Comparison of ENCODE assay signal across 9 cellular contexts in the genomic region with DNA sequence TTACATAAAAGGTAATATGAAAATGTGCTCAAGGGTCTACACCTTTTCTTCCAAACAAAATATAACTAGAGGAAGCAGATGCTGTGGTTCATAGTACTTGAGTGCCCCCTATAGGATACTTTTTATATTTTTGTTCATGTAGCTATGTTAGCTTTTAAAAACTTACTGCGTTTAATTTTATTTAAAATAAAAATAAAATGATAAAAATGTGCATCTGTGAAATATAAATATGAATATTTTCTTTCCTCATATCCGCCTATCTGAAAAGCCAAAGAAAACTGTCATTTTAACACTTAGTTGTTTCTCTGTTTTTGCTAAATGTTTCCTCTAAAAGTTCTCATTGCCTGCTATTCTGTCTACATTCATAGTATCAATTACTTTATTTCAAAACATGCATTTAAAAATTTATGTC. TPM values are rescaled to one million over a fixed set of nuclear protein-coding genes. Genes with fewer than 3 reads are reported as not detected.
A peak's percentile ranks its signal among the peaks of the same experiment; 100 is the strongest.
DNase-seq lines count a peak whose midpoint lies in the region; ATAC-seq and TF ChIP-seq lines count a peak whose summit lies in the region.
"Had no signal": no experiment of that assay in that cellular context is flagged by ENCODE, and none has a peak within 500 bp of the region (broad histone marks: within the 10 kb centered on the region; RNA-seq: fewer than 3 reads in every experiment).

No MANE protein-coding gene starts in this region.

- no peaks in the 10 kb centered on the region for H3K79me1 ChIP-seq in IMR-90 (ENCODE audit: low read depth in 1 of 2, low read length in 2 of 2)

- no peak overlapping the region for H4K5ac ChIP-seq in IMR-90 (ENCODE audit: low read depth, low read length)

- no peak overlapping the region for H2AK5ac ChIP-seq in IMR-90 (ENCODE audit: low read depth, low read length)

- DNase-seq in IMR-90 (peak; percentile 9), SKM-1 (lab: John Stamatoyannopoulos, UW; ENCODE audit: unreplicated experiment) (peak; percentile 26), glomerular endothelial cell (ENCODE audit: extremely low read depth, low read depth, low spot score) (peak; percentile 9), activated gamma-delta T cell treated with Interleukin-2 at 50 U/mL for 16 hours (no peak), islet precursor cell (no peak), activated T-cell treated with anti-CD3 and anti-CD28 coated beads for 4 hours (no peak)

- dilution Hi-C loops in IMR-90 (cut with HindIII; ENCODE audit: low sequenced_read_pairs, unreplicated experiment) = no loop called here

- H3K36me3 ChIP-seq in IMR-90 (ENCODE audit: control insufficient read depth, insufficient read depth, low read length) = no peaks in the 10 kb centered on the region

- ATAC-seq in IMR-90 (ENCODE audit: low read depth) (peak; percentile 44; the same call in 1 of the 2 replicates), HG02759 (IDR thresholded peaks at IDR 0.05; ENCODE audit: unreplicated experiment) (no peak)

- TF ChIP-seq CTCF in GM12873 (IDR thresholded peaks at IDR 0.05; ENCODE audit: insufficient read depth, low read depth, low read length, missing control alignments) (peak; percentile 49), IMR-90 (conservative IDR thresholded peaks at IDR 0.05; ENCODE audit: low read depth, low read length) (peak; percentile 62)

- H4K20me1 ChIP-seq in IMR-90 (ENCODE audit: insufficient read depth, low read length) = no peaks in the 10 kb centered on the region

- no peaks in the 10 kb centered on the region for H3K27me3 ChIP-seq in IMR-90 (ENCODE audit: control insufficient read depth, insufficient read depth, low read length)

- BruUV-seq in IMR-90 (replicated peaks; lab: Mats Ljungman, UMichigan) = no TSS peak

- H4K8ac ChIP-seq in IMR-90 (ENCODE audit: low read depth in 2 of 2, low read length in 2 of 2) = no peak overlapping the region

- no peak overlapping the region for H2BK15ac ChIP-seq in IMR-90 (ENCODE audit: low read depth, low read length)

- no peak overlapping the region for H3K18ac ChIP-seq in IMR-90 (ENCODE audit: low read depth, low read length)

- CTCF ChIA-PET in IMR-90 (lab: Yijun Ruan, JAX) = interaction anchor here (0.9 to 1.4 kb wide), 3 partner anchors 10 to 586 kb away, joined by 3 to 5 read pairs (median 4); a partner anchor contains a TSS

- H3K27ac ChIP-seq in IMR-90 (ENCODE audit: insufficient read depth, low read length) = no peak overlapping the region

- H2BK120ac ChIP-seq in IMR-90 (ENCODE audit: low read depth, low read length) = no peak overlapping the region

- H3K4me3 ChIP-seq in IMR-90 (ENCODE audit: insufficient read depth, low read depth, low read length) = no peak overlapping the region

- H3K4me2 ChIP-seq in IMR-90 (ENCODE audit: low read depth, low read length) = no peak overlapping the region

- H3K9ac ChIP-seq in IMR-90 (ENCODE audit: low read depth, low read length) = no peak overlapping the region

- in situ Hi-C loops in IMR-90 (cut with MboI; ENCODE audit: low sequenced_read_pairs) = no loop called here

- no peaks in the 10 kb centered on the region for H3K9me1 ChIP-seq in IMR-90 (ENCODE audit: insufficient read depth, low read length)

- H2AFZ ChIP-seq in IMR-90 (replicated peaks; ENCODE audit: low read length, poor library complexity) = no peak overlapping the region

- no peak for TF ChIP-seq POLR2A in IMR-90 (IDR thresholded peaks at IDR 0.05; ENCODE audit: low read depth, low read length)

- no peak overlapping the region for H3K4ac ChIP-seq in IMR-90 (ENCODE audit: low read depth, low read length)

- no peak overlapping the region for H4K91ac ChIP-seq in IMR-90 (ENCODE audit: insufficient read depth, low read depth, low read length)

- intact Hi-C loops in IMR-90 (cut with micrococcal nuclease) = no loop called here

- H2BK20ac ChIP-seq in IMR-90 (ENCODE audit: low read depth, low read length) = no peak overlapping the region

- POLR2A ChIA-PET in IMR-90 (lab: Charles Lee; ENCODE audit: unreplicated experiment) = interaction anchor here (0.6 kb wide), 1 partner anchor 15 kb away, joined by 6 read pairs; no protein-coding TSS in a partner anchor

- no peaks in the 10 kb centered on the region for H3K9me3 ChIP-seq in IMR-90 (ENCODE audit: control insufficient read depth, insufficient read depth, low read length)

- H3K4me1 ChIP-seq in IMR-90 (ENCODE audit: control insufficient read depth, insufficient read depth, low read length) = no peaks in the 10 kb centered on the region

- TF ChIP-seq RAD21 in IMR-90 (IDR thresholded peaks at IDR 0.05; ENCODE audit: low read length) = peak; percentile 69

- H2BK5ac ChIP-seq in IMR-90 (ENCODE audit: low read depth, low read length, poor library complexity, severe bottlenecking) = no peak overlapping the region

- H2AK9ac ChIP-seq in IMR-90 (replicated peaks; ENCODE audit: low read depth, low read length, poor library complexity) = no peak overlapping the region

- no peak overlapping the region for H3K14ac ChIP-seq in IMR-90 (replicated peaks; ENCODE audit: low read depth, low read length)

- WGBS in IMR-90 (ENCODE audit: extremely low coverage in 2 of 2, insufficient read length in 1 of 2), 2 experiments = no CpG with 5 or more reads among the region's 2 CpGs

- H3K56ac ChIP-seq in IMR-90 (ENCODE audit: extremely low read depth, insufficient read depth, low read length) = no peak overlapping the region

- H3K23ac ChIP-seq in IMR-90 (ENCODE audit: low read depth, low read length) = no peak overlapping the region

TF ChIP-seq in IMR-90, 13 proteins besides CTCF, POLR2A, EP300 and RAD21:
- no peak for TF ChIP-seq FOS (IDR thresholded peaks at IDR 0.05; ENCODE audit: low read depth, low read length)
- TF ChIP-seq MAZ (IDR thresholded peaks at IDR 0.05; ENCODE audit: borderline replicate concordance, low read depth, low read length) = no peak
- no peak for TF ChIP-seq RFX5 (IDR thresholded peaks at IDR 0.05; ENCODE audit: low read depth, low read length)
- TF ChIP-seq SMC3 (IDR thresholded peaks at IDR 0.05; ENCODE audit: low read depth, low read length) = peak; percentile 55
- TF ChIP-seq RCOR1 (IDR thresholded peaks at IDR 0.05; ENCODE audit: insufficient replicate concordance, low read length) = no peak
- TF ChIP-seq BHLHE40 (IDR thresholded peaks at IDR 0.05; ENCODE audit: low read depth, low read length) = no peak
- TF ChIP-seq MXI1 (IDR thresholded peaks at IDR 0.05; ENCODE audit: borderline replicate concordance, low read depth, low read length) = no peak

RNA-seq across cellular contexts. Expression of a gene that starts 9.6 kb away (rescaled TPM):
- total RNA-seq in IMR-90 (2012; rRNA removed) (under 0.01 TPM in 2 replicates), glomerular endothelial cell (0.05 TPM in 1 of 2 replicates, not detected in the other)
- polyA plus RNA-seq in IMR-90 (2012; rRNA removed) = 0.02 TPM in 1 of 2 replicates, not detected in the other
- not detected in 2 replicates for polyA plus RNA-seq in IMR-90 (2012; cell fraction: cytosol; rRNA removed)
- polyA plus RNA-seq in IMR-90 (2012; cell fraction: nucleus; rRNA removed; ENCODE audit: low replicate concordance) = not detected in 2 replicates
- total RNA-seq: T-helper 2 cell treated with Interferon-gamma antibody and Interleukin-4, amounts not matched to agents 100 ng/mL and 5 ng/mL, for 36 hours had no signal

Comparison
In these comparisons a context has a peak if more than half of its experiments do, and no peak if none do; other contexts are left out.
1. DNase-seq: peak in IMR-90 (single experiment), SKM-1 (single experiment) and glomerular endothelial cell (single experiment); none in activated gamma-delta T cell treated with Interleukin-2 at 50 U/mL for 16 hours (single experiment), islet precursor cell (single experiment) and activated T-cell treated with anti-CD3 and anti-CD28 coated beads for 4 hours (single experiment).